In the genomic region with DNA sequence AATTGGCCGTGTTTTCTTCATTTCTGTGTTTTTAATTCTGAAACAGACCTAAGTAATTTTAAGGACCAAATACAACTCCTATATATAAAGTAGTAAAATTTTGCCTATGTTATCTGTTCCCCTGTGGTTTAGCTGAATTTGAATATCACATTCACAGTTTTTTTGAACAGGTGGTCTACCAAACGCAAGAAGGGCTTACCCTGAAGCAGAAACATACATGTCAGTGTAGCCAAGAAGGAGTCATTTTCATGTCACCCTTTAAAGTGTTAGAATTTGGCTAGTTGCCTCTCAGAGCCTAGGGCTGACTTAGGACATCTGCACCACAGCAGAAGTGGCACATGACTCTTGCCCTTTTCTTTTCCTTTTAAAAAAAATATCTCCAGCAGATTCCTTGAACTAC, we compare ENCODE assay signal across 29 cellular contexts. TPM values are rescaled to one million over a fixed set of nuclear protein-coding genes. Genes with fewer than 3 reads are reported as not detected.
DNase-seq lines count a peak whose midpoint lies in the region; ATAC-seq and TF ChIP-seq lines count a peak whose summit lies in the region.
"Had no signal": no experiment of that assay in that cellular context is flagged by ENCODE, and none has a peak within 500 bp of the region (broad histone marks: within the 10 kb centered on the region; RNA-seq: fewer than 3 reads in every experiment).

No MANE protein-coding gene starts in this region.

- no peaks in the 10 kb centered on the region for H3K9me3 ChIP-seq in cardiac muscle cell (ENCODE audit: low read depth)
- no peaks in the 10 kb centered on the region for H3K9me3 ChIP-seq in DOHH2 (ENCODE audit: control insufficient read depth, insufficient read depth, low read length)
- H3K9me3 ChIP-seq in H9 (ENCODE audit: control insufficient read depth, low read depth, low read length), result no peaks in the 10 kb centered on the region
- H3K9me3 ChIP-seq: Caco-2, SK-N-SH had no signal

- H2BK5ac ChIP-seq in H9 (ENCODE audit: insufficient read length, low read length), result no peak overlapping the region

- WGBS in H9 (ENCODE audit: extremely low coverage, insufficient read length, low lambda C conversion rate), result no CpG with 5 or more reads among the region's 2 CpGs

- H3F3A ChIP-seq in DOHH2 (ENCODE audit: control insufficient read depth, insufficient read depth), result peaks cover 10% of the 10 kb centered on the region; the same call in 1 of the 2 replicates

- H3K27ac ChIP-seq in cardiac muscle cell (peak overlapping the region; percentile 25), DOHH2 (ENCODE audit: low read depth, low read length) (peak overlapping the region; percentile 62), H9 (ENCODE audit: insufficient read length, low read depth, low read length) (no peak overlapping the region)
- H3K27ac ChIP-seq: KMS-11, RWPE1 had no signal

- H3K27me3 Mint-ChIP-seq in H9 (ENCODE audit: low read depth), result no peaks in the 10 kb centered on the region
- no peaks in the 10 kb centered on the region for H3K27me3 Mint-ChIP-seq in effector memory CD8-positive, alpha-beta T cell

- H2AK5ac ChIP-seq in H9 (ENCODE audit: insufficient read length, low read length), result no peak overlapping the region

- no peak overlapping the region for H2BK20ac ChIP-seq in H9 (ENCODE audit: low read depth, low read length, poor library complexity, severe bottlenecking)

- ATAC-seq in Right ventricle myocardium inferior, result no peak
- ATAC-seq in effector memory CD8-positive, alpha-beta T cell (replicated peaks), result no peak
- ATAC-seq: CD8-positive, alpha-beta T cell; HCT116; Panc1 had no signal

- no peak overlapping the region for H3K4ac ChIP-seq in H9 (ENCODE audit: low read depth, low read length)

- no peak for DNase-seq in cardiac muscle cell (ENCODE audit: low read depth in 1 of 2, low spot score in 1 of 2)
- no peak for DNase-seq in Right ventricle myocardium inferior (ENCODE audit: missing footprints)
- DNase-seq in epidermal melanocyte (ENCODE audit: insufficient read length, low spot score), result peak; percentile 22
- DNase-seq in H9, result no peak
- DNase-seq in effector memory CD8-positive, alpha-beta T cell, result no peak
- no peak for DNase-seq in activated gamma-delta T cell (lab: John Stamatoyannopoulos, UW)
- DNase-seq: AML-193; C1 segment of cervical spinal cord; Caco-2; CD8-positive, alpha-beta T cell; EL; GDM1; IMR-90; NCI-H1092; NCI-H1417 treated with DMSO at 0.1 percent for 48 hours; NCI-H1694 treated with DMSO at 0.1 percent for 48 hours; NCI-H2081; NCI-H2227 treated with DMSO at 0.1 percent for 48 hours; NCI-H69; SIG-M5; SK-N-SH had no signal

- H2BK12ac ChIP-seq in H9 (ENCODE audit: insufficient read length, low read depth, low read length), result no peak overlapping the region

- no peak overlapping the region for H3K18ac ChIP-seq in H9 (ENCODE audit: insufficient read length, low read depth, low read length)

- H3K23me2 ChIP-seq in H9 (ENCODE audit: insufficient read length, low read depth, low read length, poor library complexity, severe bottlenecking), result no peaks in the 10 kb centered on the region

- TF ChIP-seq CTCF in cardiac muscle cell (IDR thresholded peaks at IDR 0.05; ENCODE audit: low read depth, low read length) (no peak), DOHH2 (IDR thresholded peaks at IDR 0.05; ENCODE audit: low read depth, low read length, poor library complexity, severe bottlenecking) (no peak), H9 (conservative IDR thresholded peaks at IDR 0.05) (no peak)

- no peaks in the 10 kb centered on the region for H3K9me2 ChIP-seq in DOHH2 (replicated peaks; ENCODE audit: control insufficient read depth, low read length)
- H3K9me2 ChIP-seq: SK-N-SH had no signal

- H3T11ph ChIP-seq in H9 (ENCODE audit: low read length), result no peak overlapping the region

- no peak overlapping the region for H3K4me3 Mint-ChIP-seq in H9
- H3K4me3 Mint-ChIP-seq in effector memory CD8-positive, alpha-beta T cell, result no peak overlapping the region
- H3K4me3 Mint-ChIP-seq: CD8-positive, alpha-beta T cell had no signal

- 0 out of 7 replicates have a peak overlapping the region, but pooled peaks of 1 of the 3 experiments have one; percentile 16 for H3K27ac Mint-ChIP-seq in H9
- H3K27ac Mint-ChIP-seq in effector memory CD8-positive, alpha-beta T cell, result no peak overlapping the region
- H3K27ac Mint-ChIP-seq: CD8-positive, alpha-beta T cell had no signal

- no peaks in the 10 kb centered on the region for H3K4me1 Mint-ChIP-seq in H9
- H3K4me1 Mint-ChIP-seq in effector memory CD8-positive, alpha-beta T cell (ENCODE audit: low read depth in 2 of 2), result peaks cover 0 to 10% of the 10 kb centered on the region in 2 donors

- intact Hi-C loops in Right ventricle myocardium inferior (cut with DNase I), result no loop called here

- H3K79me1 ChIP-seq in H9 (ENCODE audit: insufficient read depth, low read depth, low read length, poor library complexity, severe bottlenecking), result no peaks in the 10 kb centered on the region

- H3K4me2 ChIP-seq in DOHH2 (ENCODE audit: low read length) (peak overlapping the region; percentile 44), H9 (ENCODE audit: insufficient read depth, insufficient read length, low read length) (no peak overlapping the region)
- H3K4me2 ChIP-seq: KMS-11, SK-N-SH had no signal

- no peak overlapping the region for H4K5ac ChIP-seq in H9 (ENCODE audit: insufficient read length, low read depth, low read length)

- no peak overlapping the region for H4K91ac ChIP-seq in H9 (ENCODE audit: insufficient read length, low read depth, low read length)

- no peak overlapping the region for H3K23ac ChIP-seq in H9 (ENCODE audit: insufficient read length, low read depth, low read length)

- H3K4me1 ChIP-seq in cardiac muscle cell (ENCODE audit: low read depth) (no peaks in the 10 kb centered on the region), DOHH2 (ENCODE audit: control insufficient read depth, low read length) (peaks cover 21% of the 10 kb centered on the region), H9 (ENCODE audit: insufficient read depth, low read length) (no peaks in the 10 kb centered on the region)
- H3K4me1 ChIP-seq: Caco-2 had no signal

- no peaks in the 10 kb centered on the region for H3K79me2 ChIP-seq in DOHH2 (ENCODE audit: control insufficient read depth, low read length)
- H3K79me2 ChIP-seq in H9 (ENCODE audit: insufficient read depth, low read length), result no peaks in the 10 kb centered on the region

- H3K9ac ChIP-seq in H9 (ENCODE audit: extremely low read depth, insufficient read length, low read length), result no peak overlapping the region
- H3K9ac ChIP-seq: KMS-11, SK-N-SH had no signal

- no peak overlapping the region for H3K4me3 ChIP-seq in cardiac muscle cell
- peak overlapping the region; percentile 22 for H3K4me3 ChIP-seq in DOHH2 (ENCODE audit: low read length)

- no peak overlapping the region for H2BK15ac ChIP-seq in H9 (ENCODE audit: low read depth, low read length)

- peaks cover 20% of the 10 kb centered on the region for H3K36me3 ChIP-seq in cardiac muscle cell
- peaks cover 42% of the 10 kb centered on the region for H3K36me3 ChIP-seq in DOHH2 (ENCODE audit: control insufficient read depth, low read length)

- H4K8ac ChIP-seq in H9 (replicated peaks; ENCODE audit: insufficient read length, low read depth, low read length), result no peak overlapping the region

- no peak overlapping the region for H2BK120ac ChIP-seq in H9 (ENCODE audit: low read depth, low read length, poor library complexity, severe bottlenecking)

- no peak overlapping the region for H3K14ac ChIP-seq in H9 (ENCODE audit: insufficient read depth, low read length)

- H2AFZ ChIP-seq in H9 (ENCODE audit: low read length), result no peak overlapping the region

- H3K27me3 ChIP-seq in cardiac muscle cell (no peaks in the 10 kb centered on the region), DOHH2 (ENCODE audit: control insufficient read depth, low read length) (no peaks in the 10 kb centered on the region), H9 (ENCODE audit: insufficient read depth, low read length) (no peaks in the 10 kb centered on the region)

- no peaks in the 10 kb centered on the region for H3K9me3 Mint-ChIP-seq in H9
- H3K9me3 Mint-ChIP-seq in effector memory CD8-positive, alpha-beta T cell, result no peaks in the 10 kb centered on the region
- H3K9me3 Mint-ChIP-seq: CD8-positive, alpha-beta T cell had no signal

- H3K56ac ChIP-seq in H9 (ENCODE audit: insufficient read length, low read depth, low read length), result no peak overlapping the region

- peaks cover 8 to 47% (median 25%) of the 10 kb centered on the region in 3 experiments; a peak in 6 of 7 replicates for H3K36me3 Mint-ChIP-seq in H9 (ENCODE audit: insufficient read depth in 1 of 3, low read depth in 3 of 3)
- peaks cover 76% of the 10 kb centered on the region for H3K36me3 Mint-ChIP-seq in effector memory CD8-positive, alpha-beta T cell (ENCODE audit: insufficient read depth)

- H4K20me1 ChIP-seq in DOHH2 (ENCODE audit: control insufficient read depth, insufficient read depth, low read depth, low read length), result no peaks in the 10 kb centered on the region
- no peaks in the 10 kb centered on the region for H4K20me1 ChIP-seq in H9 (ENCODE audit: control insufficient read depth, insufficient read depth, insufficient read length)

RNA-seq across cellular contexts. Expression of a gene that starts 34.3 kb away (rescaled TPM):
- 489 and 605 TPM in 2 replicates for total RNA-seq in cardiac muscle cell
- polyA plus RNA-seq in cardiac muscle cell, result 476 and 751 TPM in 2 replicates
- 2,397 TPM for total RNA-seq in Right ventricle myocardium inferior
- total RNA-seq in H9 (2021), result not detected in 2 replicates
- total RNA-seq: A172; Caco-2; CD8-positive, alpha-beta T cell; H1; IMR-90 had no signal
- polyA plus RNA-seq: AG04450, IMR-90, SK-N-SH had no signal

RNA-seq across cellular contexts. Expression of a gene that starts 48.2 kb away (rescaled TPM):
- total RNA-seq in cardiac muscle cell, result 62.5 and 103 TPM in 2 replicates
- polyA plus RNA-seq in cardiac muscle cell, result 58.8 and 70.2 TPM in 2 replicates
- total RNA-seq in Right ventricle myocardium inferior, result 40.2 TPM
- 36.9 and 41.0 TPM in 2 replicates for total RNA-seq in H9 (2021)

Comparison
In these comparisons a context has a peak if more than half of its experiments do, and no peak if none do; other contexts are left out.
1. RNA of a gene that starts 34.3 kb away (total RNA-seq): 2,397 TPM in Right ventricle myocardium inferior (single experiment) and 489 to 605 TPM in cardiac muscle cell; not detected in H9; every median in the first group is over 100 times any median in the second.